In the genomic region with DNA sequence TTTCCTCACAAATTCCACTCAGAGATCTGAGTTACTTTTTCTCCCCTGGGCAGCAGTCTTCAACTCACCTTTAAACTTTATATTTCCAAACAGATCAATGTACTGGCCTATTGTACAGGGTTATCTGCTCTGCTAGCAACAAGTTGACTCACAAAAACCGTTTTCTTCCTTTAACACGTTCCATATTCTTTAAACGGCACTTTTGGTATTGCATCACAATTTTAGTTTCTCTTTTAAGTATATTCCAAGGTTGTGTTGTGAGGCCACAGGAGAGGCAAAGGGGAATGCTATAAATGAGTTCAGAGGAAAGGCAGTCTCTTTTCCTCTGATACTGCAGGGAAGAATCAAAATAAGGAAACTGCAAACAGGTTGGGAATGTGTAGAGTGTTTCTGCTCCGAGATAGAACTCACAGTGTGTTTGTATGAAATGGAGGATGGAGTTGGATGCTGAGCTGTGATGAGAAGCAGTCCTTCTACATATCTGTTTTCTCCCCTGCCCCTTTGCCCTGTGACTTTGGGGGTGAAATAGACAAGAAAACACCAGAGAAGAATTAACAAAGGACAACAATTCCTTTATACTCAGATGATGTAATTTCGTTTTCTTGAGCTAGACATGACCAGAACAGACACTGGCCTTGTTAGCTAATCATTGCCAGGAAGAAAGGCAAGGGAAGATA, we compare ENCODE assay signal across 11 cellular contexts. TPM values are rescaled to one million over a fixed set of nuclear protein-coding genes. Genes with fewer than 3 reads are reported as not detected.
A peak's percentile ranks its signal among the peaks of the same experiment; 100 is the strongest.
DNase-seq lines count a peak whose midpoint lies in the region; ATAC-seq and TF ChIP-seq lines count a peak whose summit lies in the region.
"Had no signal": no experiment of that assay in that cellular context is flagged by ENCODE, and none has a peak within 500 bp of the region (broad histone marks: within the 10 kb centered on the region; RNA-seq: fewer than 3 reads in every experiment).

No MANE protein-coding gene starts in this region.

- no peaks in the 10 kb centered on the region for H3K79me2 ChIP-seq in ACC112 (ENCODE audit: control insufficient read depth, insufficient read depth, low read length, unreplicated experiment)

- H3K36me3 ChIP-seq in ACC112 (ENCODE audit: insufficient read depth, low read length) (no peaks in the 10 kb centered on the region), adrenal gland (replicated peaks in 1 of 2) (no peaks in the 10 kb centered on the region)

- TF ChIP-seq POLR2A in adrenal gland (IDR thresholded peaks at IDR 0.05) = peak in 1 of 2 donors; percentile 31

- intact Hi-C loops in adrenal gland (cut with DNase I) = no loop called here
- intact Hi-C loops in left colon (cut with DNase I, micrococcal nuclease) = no loop called here

- H3K4me1 ChIP-seq in ACC112 (ENCODE audit: control insufficient read depth, insufficient read depth, low read length, unreplicated experiment) (no peaks in the 10 kb centered on the region), adrenal gland (replicated peaks in 1 of 2) (peaks cover 0 to 23% of the 10 kb centered on the region in 2 donors)

- H3K27me3 ChIP-seq in ACC112 (ENCODE audit: insufficient read depth, low read length) (peaks cover 19% of the 10 kb centered on the region), adrenal gland (no peaks in the 10 kb centered on the region)

- H3K4me3 ChIP-seq in ACC112 (ENCODE audit: low read depth, low read length) = peak overlapping the region; percentile 66
- H3K4me3 ChIP-seq in adrenal gland = peak overlapping the region in 2 of 4 donors; percentile 4 to 7

- peak overlapping the region; percentile 28 for H3K27ac ChIP-seq in ACC112 (ENCODE audit: low read depth, low read length)
- peak overlapping the region; percentile 45 to 86 (median 81) for H3K27ac ChIP-seq in adrenal gland

- peak overlapping the region; percentile 71 for H2AFZ ChIP-seq in ACC112 (ENCODE audit: low read length, unreplicated experiment)

- peak; percentile 10 for ATAC-seq in left colon
- ATAC-seq in HG03108 (IDR thresholded peaks at IDR 0.05; ENCODE audit: unreplicated experiment) = no peak
- no peak for ATAC-seq in GM21447 (IDR thresholded peaks at IDR 0.05; ENCODE audit: unreplicated experiment)
- ATAC-seq: effector memory CD8-positive, alpha-beta T cell had no signal

- DNase-seq in LHCN-M2 (ENCODE audit: low read depth) = peak; percentile 19
- DNase-seq in adrenal gland = peak in 1 of 7 donors; percentile 41
- DNase-seq in left colon = no peak
- DNase-seq in NCI-H774 (lab: John Stamatoyannopoulos, UW) = no peak
- no peak for DNase-seq in A172 (ENCODE audit: low spot score)
- DNase-seq: activated CD4-positive, alpha-beta memory T cell treated with anti-CD3 and anti-CD28 coated beads, Interleukin-2, amount 10 ng/mL, durations not matched to agents 7 days and 5 days; effector memory CD8-positive, alpha-beta T cell; stimulated activated CD4-positive, alpha-beta T cell treated with anti-CD3 and anti-CD28 coated beads, Interleukin-15, amount 100 ng/mL, for 24 hours had no signal

- WGBS in adrenal gland, 4 donors = 26 to 37% (median 30%) methylated on average over 5 of the region's 5 CpGs

- no peaks in the 10 kb centered on the region for H3K9me3 ChIP-seq in adrenal gland (replicated peaks in 1 of 3)

- TF ChIP-seq CTCF in adrenal gland (IDR thresholded peaks at IDR 0.05) = no peak

RNA-seq across cellular contexts. Expression of gene ALDOB, which starts 9.9 kb away (rescaled TPM):
- total RNA-seq in LHCN-M2 (2014; rRNA removed) (not detected in 2 replicates), adrenal gland (1 to 10 TPM in 6 of 8 donors, under 1 TPM in 2; 0.74 to 4.8 (median 2.0) TPM), left colon (10 to 100 TPM in 1 of 2 donors, 1 to 10 TPM in 1; 2.7 to 39.3 TPM)
- not detected for polyA plus RNA-seq in LHCN-M2 (2012)
- polyA plus RNA-seq in adrenal gland = 1 to 10 TPM; 2.1 to 6.3 (median 4.5) TPM
- total RNA-seq in A172 (2014; rRNA removed; shearing (Covaris generic)) = not detected in 2 replicates
- total RNA-seq: activated CD4-positive, alpha-beta memory T cell treated with anti-CD3 and anti-CD28 coated beads, Interleukin-2, amount 10 ng/mL, durations not matched to agents 7 days and 5 days had no signal

RNA-seq across cellular contexts. Expression of gene ZNF189, which starts 46.8 kb away (rescaled TPM):
- total RNA-seq in LHCN-M2 (2014; rRNA removed) = 12.1 and 14.6 TPM in 2 replicates
- 5.4 TPM for polyA plus RNA-seq in LHCN-M2 (2012)
- total RNA-seq in adrenal gland = 10 to 100 TPM; 17.8 to 52.8 (median 35.1) TPM
- polyA plus RNA-seq in adrenal gland = 10 to 100 TPM; 24.8 to 52.4 (median 34.9) TPM
- total RNA-seq in left colon = 10 to 100 TPM; 14.1 to 17.5 TPM
- 23.7 and 28.0 TPM in 2 replicates for total RNA-seq in A172 (2014; rRNA removed; shearing (Covaris generic))

RNA-seq across cellular contexts. Expression of gene MRPL50, which starts 47.1 kb away (rescaled TPM):
- total RNA-seq in LHCN-M2 (2014; rRNA removed) = 13.5 and 14.6 TPM in 2 replicates
- polyA plus RNA-seq in LHCN-M2 (2012) = 6.2 TPM
- 10 to 100 TPM in 7 of 8 donors, 1 to 10 TPM in 1; 9.9 to 21.2 (median 15.9) TPM for total RNA-seq in adrenal gland
- 10 to 100 TPM in 2 of 3 donors, 1 to 10 TPM in 1; 8.4 to 38.6 (median 11.1) TPM for polyA plus RNA-seq in adrenal gland
- total RNA-seq in left colon = 1 to 10 TPM; 8.1 to 8.8 TPM
- total RNA-seq in A172 (2014; rRNA removed; shearing (Covaris generic)) = 38.5 and 38.7 TPM in 2 replicates
